In the genomic region with DNA sequence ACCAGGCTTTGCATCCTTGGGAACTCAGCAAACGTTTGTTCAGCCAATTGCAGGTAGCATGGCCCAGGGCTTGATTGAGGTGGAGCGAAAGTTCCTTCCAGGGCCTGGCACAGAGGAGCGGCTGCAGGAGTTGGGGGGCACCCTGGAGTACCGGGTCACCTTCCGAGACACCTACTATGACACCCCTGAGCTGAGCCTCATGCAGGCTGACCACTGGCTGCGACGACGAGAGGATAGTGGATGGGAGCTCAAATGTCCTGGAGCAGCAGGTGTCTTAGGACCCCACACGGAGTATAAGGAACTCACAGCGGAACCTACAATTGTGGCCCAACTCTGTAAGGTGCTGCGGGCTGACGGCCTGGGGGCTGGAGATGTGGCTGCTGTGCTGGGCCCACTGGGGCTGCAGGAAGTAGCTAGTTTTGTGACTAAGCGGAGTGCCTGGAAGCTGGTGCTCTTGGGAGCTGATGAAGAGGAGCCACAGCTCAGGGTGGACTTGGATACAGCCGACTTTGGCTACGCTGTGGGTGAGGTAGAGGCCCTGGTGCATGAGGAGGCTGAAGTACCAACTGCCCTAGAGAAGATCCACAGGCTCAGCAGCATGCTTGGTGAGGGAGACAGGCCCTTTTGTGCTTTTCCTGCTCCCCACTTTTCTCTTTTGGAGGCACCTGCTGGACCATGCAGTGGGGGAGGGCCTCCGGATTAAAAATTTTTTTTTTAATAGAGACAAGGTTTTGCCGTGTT, we compare ENCODE assay signal across 1 cellular context.
TF ChIP-seq lines count a peak whose summit lies in the region.

No MANE protein-coding gene starts in this region.

TF ChIP-seq in HepG2, 621 proteins besides CTCF, POLR2A, EP300 and RAD21 (continued from another document and continues in another):
- TF ChIP-seq ARHGAP35 (CRISPR knock-in tag; IDR thresholded peaks at IDR 0.05; ENCODE audit: borderline replicate concordance) (0 out of 2 replicates have a peak, but pooled peaks have one; percentile 84), RBM39 (IDR thresholded peaks at IDR 0.05; ENCODE audit: low read depth, low read length, poor library complexity, severe bottlenecking) (no peak), ZNF780A (CRISPR knock-in tag; IDR thresholded peaks at IDR 0.05) (no peak), IKZF4 (CRISPR knock-in tag; IDR thresholded peaks at IDR 0.05; ENCODE audit: borderline replicate concordance, low read depth, not compliant biosample characterization) (no peak), CBX2 (IDR thresholded peaks at IDR 0.05; ENCODE audit: low read depth, low read length) (no peak), CBX2 (CRISPR knock-in tag; IDR thresholded peaks at IDR 0.05; ENCODE audit: low read depth) (no peak), CBX1 (IDR thresholded peaks at IDR 0.05; ENCODE audit: low read depth) (no peak), THYN1 (CRISPR knock-in tag; IDR thresholded peaks at IDR 0.05; ENCODE audit: borderline replicate concordance, low read depth) (no peak), NAIF1 (CRISPR knock-in tag; IDR thresholded peaks at IDR 0.05; ENCODE audit: borderline replicate concordance) (no peak), ARNT (IDR thresholded peaks at IDR 0.05) (no peak), BRD4 (CRISPR knock-in tag; IDR thresholded peaks at IDR 0.05) (no peak), ZNF773 (CRISPR knock-in tag; IDR thresholded peaks at IDR 0.05; ENCODE audit: borderline replicate concordance) (no peak), ZNF703 (CRISPR knock-in tag; IDR thresholded peaks at IDR 0.05; ENCODE audit: borderline replicate concordance) (no peak), ZNF550 (CRISPR knock-in tag; IDR thresholded peaks at IDR 0.05; ENCODE audit: borderline replicate concordance) (no peak), ZNF256 (CRISPR knock-in tag; conservative IDR thresholded peaks at IDR 0.05) (no peak; the same call in 1 of the 2 replicates), SP2 (CRISPR knock-in tag; IDR thresholded peaks at IDR 0.05) (no peak), RBFOX2 (IDR thresholded peaks at IDR 0.05; ENCODE audit: low read depth, low read length) (0 out of 2 replicates have a peak, but pooled peaks have one; percentile 32), ZNF558 (CRISPR knock-in tag; IDR thresholded peaks at IDR 0.05; ENCODE audit: borderline replicate concordance) (no peak), SIX4 (CRISPR knock-in tag; IDR thresholded peaks at IDR 0.05) (no peak), RARA (CRISPR knock-in tag; IDR thresholded peaks at IDR 0.05) (no peak), ZNF225 (CRISPR knock-in tag; IDR thresholded peaks at IDR 0.05) (no peak), ZKSCAN8 (CRISPR knock-in tag; IDR thresholded peaks at IDR 0.05; ENCODE audit: borderline replicate concordance) (no peak), JDP2 (CRISPR knock-in tag; IDR thresholded peaks at IDR 0.05; ENCODE audit: borderline replicate concordance) (no peak), AKAP8 (CRISPR knock-in tag; IDR thresholded peaks at IDR 0.05) (no peak), SALL2 (CRISPR knock-in tag; IDR thresholded peaks at IDR 0.05) (no peak), EEA1 (CRISPR knock-in tag; IDR thresholded peaks at IDR 0.05; ENCODE audit: borderline replicate concordance) (no peak), PHF5A (CRISPR knock-in tag; IDR thresholded peaks at IDR 0.05; ENCODE audit: low read depth, unreplicated experiment) (no peak), POLR2AphosphoS5 (IDR thresholded peaks at IDR 0.05; ENCODE audit: low read depth, low read length) (no peak; the same call in none of the 2 replicates), SOX5 (CRISPR knock-in tag; IDR thresholded peaks at IDR 0.05; ENCODE audit: borderline replicate concordance) (no peak), NFE2L1 (CRISPR knock-in tag; IDR thresholded peaks at IDR 0.05; ENCODE audit: borderline replicate concordance) (peak; percentile 81; the same call in 1 of the 2 replicates), ZNF124 (CRISPR knock-in tag; IDR thresholded peaks at IDR 0.05) (no peak), SNRNP70 (IDR thresholded peaks at IDR 0.05; ENCODE audit: low read depth, low read length) (no peak), HES4 (CRISPR knock-in tag; IDR thresholded peaks at IDR 0.05; ENCODE audit: borderline replicate concordance) (no peak; the same call in 1 of the 2 replicates), SMAD3 (CRISPR knock-in tag; IDR thresholded peaks at IDR 0.05) (no peak)
- TF ChIP-seq, protein P1, sequence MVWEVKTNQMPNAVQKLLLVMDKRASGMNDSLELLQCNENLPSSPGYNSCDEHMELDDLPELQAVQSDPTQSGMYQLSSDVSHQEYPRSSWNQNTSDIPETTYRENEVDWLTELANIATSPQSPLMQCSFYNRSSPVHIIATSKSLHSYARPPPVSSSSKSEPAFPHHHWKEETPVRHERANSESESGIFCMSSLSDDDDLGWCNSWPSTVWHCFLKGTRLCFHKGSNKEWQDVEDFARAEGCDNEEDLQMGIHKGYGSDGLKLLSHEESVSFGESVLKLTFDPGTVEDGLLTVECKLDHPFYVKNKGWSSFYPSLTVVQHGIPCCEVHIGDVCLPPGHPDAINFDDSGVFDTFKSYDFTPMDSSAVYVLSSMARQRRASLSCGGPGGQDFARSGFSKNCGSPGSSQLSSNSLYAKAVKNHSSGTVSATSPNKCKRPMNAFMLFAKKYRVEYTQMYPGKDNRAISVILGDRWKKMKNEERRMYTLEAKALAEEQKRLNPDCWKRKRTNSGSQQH (CRISPR knock-in tag; IDR thresholded peaks at IDR 0.05; ENCODE audit: low read depth): no peak
- TF ChIP-seq, protein P2, sequence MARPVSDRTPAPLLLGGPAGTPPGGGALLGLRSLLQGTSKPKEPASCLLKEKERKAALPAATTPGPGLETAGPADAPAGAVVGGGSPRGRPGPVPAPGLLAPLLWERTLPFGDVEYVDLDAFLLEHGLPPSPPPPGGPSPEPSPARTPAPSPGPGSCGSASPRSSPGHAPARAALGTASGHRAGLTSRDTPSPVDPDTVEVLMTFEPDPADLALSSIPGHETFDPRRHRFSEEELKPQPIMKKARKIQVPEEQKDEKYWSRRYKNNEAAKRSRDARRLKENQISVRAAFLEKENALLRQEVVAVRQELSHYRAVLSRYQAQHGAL (CRISPR knock-in tag; IDR thresholded peaks at IDR 0.05; ENCODE audit: not compliant biosample characterization): no peak
- TF ChIP-seq, protein P3, sequence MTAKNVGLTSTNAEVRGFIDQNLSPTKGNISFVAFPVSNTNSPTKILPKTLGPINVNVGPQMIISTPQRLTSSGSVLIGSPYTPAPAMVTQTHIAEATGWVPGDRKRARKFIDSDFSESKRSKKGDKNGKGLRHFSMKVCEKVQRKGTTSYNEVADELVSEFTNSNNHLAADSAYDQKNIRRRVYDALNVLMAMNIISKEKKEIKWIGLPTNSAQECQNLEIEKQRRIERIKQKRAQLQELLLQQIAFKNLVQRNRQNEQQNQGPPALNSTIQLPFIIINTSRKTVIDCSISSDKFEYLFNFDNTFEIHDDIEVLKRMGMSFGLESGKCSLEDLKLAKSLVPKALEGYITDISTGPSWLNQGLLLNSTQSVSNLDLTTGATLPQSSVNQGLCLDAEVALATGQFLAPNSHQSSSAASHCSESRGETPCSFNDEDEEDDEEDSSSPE (CRISPR knock-in tag; IDR thresholded peaks at IDR 0.05): no peak
- TF ChIP-seq, protein P4, sequence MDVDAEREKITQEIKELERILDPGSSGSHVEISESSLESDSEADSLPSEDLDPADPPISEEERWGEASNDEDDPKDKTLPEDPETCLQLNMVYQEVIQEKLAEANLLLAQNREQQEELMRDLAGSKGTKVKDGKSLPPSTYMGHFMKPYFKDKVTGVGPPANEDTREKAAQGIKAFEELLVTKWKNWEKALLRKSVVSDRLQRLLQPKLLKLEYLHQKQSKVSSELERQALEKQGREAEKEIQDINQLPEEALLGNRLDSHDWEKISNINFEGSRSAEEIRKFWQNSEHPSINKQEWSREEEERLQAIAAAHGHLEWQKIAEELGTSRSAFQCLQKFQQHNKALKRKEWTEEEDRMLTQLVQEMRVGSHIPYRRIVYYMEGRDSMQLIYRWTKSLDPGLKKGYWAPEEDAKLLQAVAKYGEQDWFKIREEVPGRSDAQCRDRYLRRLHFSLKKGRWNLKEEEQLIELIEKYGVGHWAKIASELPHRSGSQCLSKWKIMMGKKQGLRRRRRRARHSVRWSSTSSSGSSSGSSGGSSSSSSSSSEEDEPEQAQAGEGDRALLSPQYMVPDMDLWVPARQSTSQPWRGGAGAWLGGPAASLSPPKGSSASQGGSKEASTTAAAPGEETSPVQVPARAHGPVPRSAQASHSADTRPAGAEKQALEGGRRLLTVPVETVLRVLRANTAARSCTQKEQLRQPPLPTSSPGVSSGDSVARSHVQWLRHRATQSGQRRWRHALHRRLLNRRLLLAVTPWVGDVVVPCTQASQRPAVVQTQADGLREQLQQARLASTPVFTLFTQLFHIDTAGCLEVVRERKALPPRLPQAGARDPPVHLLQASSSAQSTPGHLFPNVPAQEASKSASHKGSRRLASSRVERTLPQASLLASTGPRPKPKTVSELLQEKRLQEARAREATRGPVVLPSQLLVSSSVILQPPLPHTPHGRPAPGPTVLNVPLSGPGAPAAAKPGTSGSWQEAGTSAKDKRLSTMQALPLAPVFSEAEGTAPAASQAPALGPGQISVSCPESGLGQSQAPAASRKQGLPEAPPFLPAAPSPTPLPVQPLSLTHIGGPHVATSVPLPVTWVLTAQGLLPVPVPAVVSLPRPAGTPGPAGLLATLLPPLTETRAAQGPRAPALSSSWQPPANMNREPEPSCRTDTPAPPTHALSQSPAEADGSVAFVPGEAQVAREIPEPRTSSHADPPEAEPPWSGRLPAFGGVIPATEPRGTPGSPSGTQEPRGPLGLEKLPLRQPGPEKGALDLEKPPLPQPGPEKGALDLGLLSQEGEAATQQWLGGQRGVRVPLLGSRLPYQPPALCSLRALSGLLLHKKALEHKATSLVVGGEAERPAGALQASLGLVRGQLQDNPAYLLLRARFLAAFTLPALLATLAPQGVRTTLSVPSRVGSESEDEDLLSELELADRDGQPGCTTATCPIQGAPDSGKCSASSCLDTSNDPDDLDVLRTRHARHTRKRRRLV (CRISPR knock-in tag; IDR thresholded peaks at IDR 0.05): no peak
- TF ChIP-seq, protein P5, sequence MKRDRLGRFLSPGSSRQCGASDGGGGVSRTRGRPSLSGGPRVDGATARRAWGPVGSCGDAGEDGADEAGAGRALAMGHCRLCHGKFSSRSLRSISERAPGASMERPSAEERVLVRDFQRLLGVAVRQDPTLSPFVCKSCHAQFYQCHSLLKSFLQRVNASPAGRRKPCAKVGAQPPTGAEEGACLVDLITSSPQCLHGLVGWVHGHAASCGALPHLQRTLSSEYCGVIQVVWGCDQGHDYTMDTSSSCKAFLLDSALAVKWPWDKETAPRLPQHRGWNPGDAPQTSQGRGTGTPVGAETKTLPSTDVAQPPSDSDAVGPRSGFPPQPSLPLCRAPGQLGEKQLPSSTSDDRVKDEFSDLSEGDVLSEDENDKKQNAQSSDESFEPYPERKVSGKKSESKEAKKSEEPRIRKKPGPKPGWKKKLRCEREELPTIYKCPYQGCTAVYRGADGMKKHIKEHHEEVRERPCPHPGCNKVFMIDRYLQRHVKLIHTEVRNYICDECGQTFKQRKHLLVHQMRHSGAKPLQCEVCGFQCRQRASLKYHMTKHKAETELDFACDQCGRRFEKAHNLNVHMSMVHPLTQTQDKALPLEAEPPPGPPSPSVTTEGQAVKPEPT (CRISPR knock-in tag; IDR thresholded peaks at IDR 0.05; ENCODE audit: low read depth): no peak
- TF ChIP-seq, protein P6, sequence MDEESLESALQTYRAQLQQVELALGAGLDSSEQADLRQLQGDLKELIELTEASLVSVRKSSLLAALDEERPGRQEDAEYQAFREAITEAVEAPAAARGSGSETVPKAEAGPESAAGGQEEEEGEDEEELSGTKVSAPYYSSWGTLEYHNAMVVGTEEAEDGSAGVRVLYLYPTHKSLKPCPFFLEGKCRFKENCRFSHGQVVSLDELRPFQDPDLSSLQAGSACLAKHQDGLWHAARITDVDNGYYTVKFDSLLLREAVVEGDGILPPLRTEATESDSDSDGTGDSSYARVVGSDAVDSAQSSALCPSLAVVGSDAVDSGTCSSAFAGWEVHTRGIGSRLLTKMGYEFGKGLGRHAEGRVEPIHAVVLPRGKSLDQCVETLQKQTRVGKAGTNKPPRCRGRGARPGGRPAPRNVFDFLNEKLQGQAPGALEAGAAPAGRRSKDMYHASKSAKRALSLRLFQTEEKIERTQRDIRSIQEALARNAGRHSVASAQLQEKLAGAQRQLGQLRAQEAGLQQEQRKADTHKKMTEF (CRISPR knock-in tag; IDR thresholded peaks at IDR 0.05): no peak
- TF ChIP-seq, protein P7, sequence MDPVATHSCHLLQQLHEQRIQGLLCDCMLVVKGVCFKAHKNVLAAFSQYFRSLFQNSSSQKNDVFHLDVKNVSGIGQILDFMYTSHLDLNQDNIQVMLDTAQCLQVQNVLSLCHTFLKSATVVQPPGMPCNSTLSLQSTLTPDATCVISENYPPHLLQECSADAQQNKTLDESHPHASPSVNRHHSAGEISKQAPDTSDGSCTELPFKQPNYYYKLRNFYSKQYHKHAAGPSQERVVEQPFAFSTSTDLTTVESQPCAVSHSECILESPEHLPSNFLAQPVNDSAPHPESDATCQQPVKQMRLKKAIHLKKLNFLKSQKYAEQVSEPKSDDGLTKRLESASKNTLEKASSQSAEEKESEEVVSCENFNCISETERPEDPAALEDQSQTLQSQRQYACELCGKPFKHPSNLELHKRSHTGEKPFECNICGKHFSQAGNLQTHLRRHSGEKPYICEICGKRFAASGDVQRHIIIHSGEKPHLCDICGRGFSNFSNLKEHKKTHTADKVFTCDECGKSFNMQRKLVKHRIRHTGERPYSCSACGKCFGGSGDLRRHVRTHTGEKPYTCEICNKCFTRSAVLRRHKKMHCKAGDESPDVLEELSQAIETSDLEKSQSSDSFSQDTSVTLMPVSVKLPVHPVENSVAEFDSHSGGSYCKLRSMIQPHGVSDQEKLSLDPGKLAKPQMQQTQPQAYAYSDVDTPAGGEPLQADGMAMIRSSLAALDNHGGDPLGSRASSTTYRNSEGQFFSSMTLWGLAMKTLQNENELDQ (CRISPR knock-in tag; IDR thresholded peaks at IDR 0.05; ENCODE audit: borderline replicate concordance): no peak
- TF ChIP-seq, protein P8, sequence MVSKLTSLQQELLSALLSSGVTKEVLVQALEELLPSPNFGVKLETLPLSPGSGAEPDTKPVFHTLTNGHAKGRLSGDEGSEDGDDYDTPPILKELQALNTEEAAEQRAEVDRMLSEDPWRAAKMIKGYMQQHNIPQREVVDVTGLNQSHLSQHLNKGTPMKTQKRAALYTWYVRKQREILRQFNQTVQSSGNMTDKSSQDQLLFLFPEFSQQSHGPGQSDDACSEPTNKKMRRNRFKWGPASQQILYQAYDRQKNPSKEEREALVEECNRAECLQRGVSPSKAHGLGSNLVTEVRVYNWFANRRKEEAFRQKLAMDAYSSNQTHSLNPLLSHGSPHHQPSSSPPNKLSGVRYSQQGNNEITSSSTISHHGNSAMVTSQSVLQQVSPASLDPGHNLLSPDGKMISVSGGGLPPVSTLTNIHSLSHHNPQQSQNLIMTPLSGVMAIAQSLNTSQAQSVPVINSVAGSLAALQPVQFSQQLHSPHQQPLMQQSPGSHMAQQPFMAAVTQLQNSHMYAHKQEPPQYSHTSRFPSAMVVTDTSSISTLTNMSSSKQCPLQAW (CRISPR knock-in tag; IDR thresholded peaks at IDR 0.05): no peak
- TF ChIP-seq, protein P9, sequence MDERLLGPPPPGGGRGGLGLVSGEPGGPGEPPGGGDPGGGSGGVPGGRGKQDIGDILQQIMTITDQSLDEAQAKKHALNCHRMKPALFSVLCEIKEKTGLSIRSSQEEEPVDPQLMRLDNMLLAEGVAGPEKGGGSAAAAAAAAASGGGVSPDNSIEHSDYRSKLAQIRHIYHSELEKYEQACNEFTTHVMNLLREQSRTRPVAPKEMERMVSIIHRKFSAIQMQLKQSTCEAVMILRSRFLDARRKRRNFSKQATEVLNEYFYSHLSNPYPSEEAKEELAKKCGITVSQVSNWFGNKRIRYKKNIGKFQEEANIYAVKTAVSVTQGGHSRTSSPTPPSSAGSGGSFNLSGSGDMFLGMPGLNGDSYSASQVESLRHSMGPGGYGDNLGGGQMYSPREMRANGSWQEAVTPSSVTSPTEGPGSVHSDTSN (CRISPR knock-in tag; IDR thresholded peaks at IDR 0.05): no peak
